Comparison of ENCODE assay signal across 8 cellular contexts in genomic region chr20:38034961-38035360, GRCh38. TPM values are rescaled to one million over a fixed set of nuclear protein-coding genes. Genes with fewer than 3 reads are reported as not detected.
DNase-seq lines count a peak whose midpoint lies in the region; ATAC-seq and TF ChIP-seq lines count a peak whose summit lies in the region.

No MANE protein-coding gene starts in this region.

- DNase-seq in EH (ENCODE audit: low read depth) (peak; percentile 8), PC-9 (no peak), epithelial cell of proximal tubule (ENCODE audit: low read depth) (no peak), progenitor cell of endocrine pancreas (ENCODE audit: low spot score, unreplicated experiment) (no peak)
- no peak for DNase-seq in NK-92 treated with Interleukin-12 subunit alpha and Interleukin-12 subunit beta, amount 100 ng/mL, for 24 hours (lab: John Stamatoyannopoulos, UW)
- no peak for DNase-seq in activated CD4-positive, alpha-beta T cell treated with anti-CD3 and anti-CD28 coated beads for 48 hours

- no peaks in the 10 kb centered on the region for H3K9me2 ChIP-seq in PC-9 (ENCODE audit: insufficient read depth)

- no TSS peak for BruUV-seq in PC-9 (replicated peaks; lab: Mats Ljungman, UMichigan)

- H3K27ac Mint-ChIP-seq in progenitor cell of endocrine pancreas, result peak overlapping the region; percentile 99

- POLR2A ChIA-PET in PC-9 (lab: Charles Lee; ENCODE audit: unreplicated experiment), result no interaction called here

- ATAC-seq in GM18502 (IDR thresholded peaks at IDR 0.05; ENCODE audit: poor library complexity, unreplicated experiment) (no peak), GM19351 (IDR thresholded peaks at IDR 0.05; ENCODE audit: unreplicated experiment) (no peak)

- H3K4me1 Mint-ChIP-seq in progenitor cell of endocrine pancreas (ENCODE audit: low read depth), result peaks cover 31% of the 10 kb centered on the region

- CTCF ChIA-PET in PC-9 (lab: Charles Lee), result no interaction called here

- no peaks in the 10 kb centered on the region for H3K27me3 Mint-ChIP-seq in progenitor cell of endocrine pancreas

- 0 out of 2 replicates have a peak, but pooled peaks cover 8% of the 10 kb centered on the region for H3K36me3 ChIP-seq in PC-9 (ENCODE audit: low read depth)

- H3F3A ChIP-seq in PC-9 (ENCODE audit: insufficient read depth, low read depth), result peaks cover 7% of the 10 kb centered on the region; the same call in 1 of the 2 replicates

- H3K9me3 ChIP-seq in PC-9 (ENCODE audit: insufficient read depth, low read depth), result no peaks in the 10 kb centered on the region

- H3K4me3 Mint-ChIP-seq in progenitor cell of endocrine pancreas (ENCODE audit: low read depth), result peak overlapping the region; percentile 97

- no peaks in the 10 kb centered on the region for H3K9me3 Mint-ChIP-seq in progenitor cell of endocrine pancreas (ENCODE audit: low read depth)

- H3K36me3 Mint-ChIP-seq in progenitor cell of endocrine pancreas (ENCODE audit: insufficient read depth), result peaks cover 4% of the 10 kb centered on the region

- H2AFZ ChIP-seq in PC-9, result no peak overlapping the region

- H3K4me2 ChIP-seq in PC-9, result peak overlapping the region; percentile 96

- TF ChIP-seq CTCF in PC-9 (conservative IDR thresholded peaks at IDR 0.05) (no peak), epithelial cell of proximal tubule (conservative IDR thresholded peaks at IDR 0.05; ENCODE audit: low read depth, low read length) (no peak), progenitor cell of endocrine pancreas (IDR thresholded peaks at IDR 0.05; ENCODE audit: unreplicated experiment) (no peak)

- intact Hi-C loops in PC-9 (cut with micrococcal nuclease; ENCODE audit: unreplicated experiment), result loop anchor here (10.0 kb wide), 1 partner anchor 130 kb away; the partner anchor contains the start of gene VSTM2L

- H3K4me1 ChIP-seq in PC-9 (replicated peaks; ENCODE audit: insufficient read depth), result peaks cover 47% of the 10 kb centered on the region

- peaks cover 94% of the 10 kb centered on the region for H3K79me2 ChIP-seq in PC-9 (ENCODE audit: low read depth)

- H3K4me3 ChIP-seq in PC-9 (peak overlapping the region; percentile 84), epithelial cell of proximal tubule (ENCODE audit: low read depth, low read length) (peak overlapping the region; percentile 96)

- no peaks in the 10 kb centered on the region for H3K27me3 ChIP-seq in PC-9 (ENCODE audit: insufficient read depth, low read depth)

- no peaks in the 10 kb centered on the region; the same call in 1 of the 2 replicates for H4K20me1 ChIP-seq in PC-9 (ENCODE audit: insufficient read depth)

- no peak overlapping the region for H3K27ac ChIP-seq in PC-9

RNA-seq across cellular contexts. Expression of gene RPRD1B, which starts 1.4 kb away (rescaled TPM):
- total RNA-seq in PC-9 (2021) (55.1 and 60.1 TPM in 2 replicates), epithelial cell of proximal tubule (13.0 and 19.9 TPM in 2 replicates), progenitor cell of endocrine pancreas (31.7 and 37.4 TPM in 2 replicates)

RNA-seq across cellular contexts. Expression of gene TTI1, which starts 1.7 kb away (rescaled TPM):
- total RNA-seq in PC-9 (2021) (29.1 and 34.2 TPM in 2 replicates), epithelial cell of proximal tubule (14.3 and 29.2 TPM in 2 replicates), progenitor cell of endocrine pancreas (45.8 and 51.9 TPM in 2 replicates)
